ENCODE assay signal across 21 cellular contexts in the genomic region with DNA sequence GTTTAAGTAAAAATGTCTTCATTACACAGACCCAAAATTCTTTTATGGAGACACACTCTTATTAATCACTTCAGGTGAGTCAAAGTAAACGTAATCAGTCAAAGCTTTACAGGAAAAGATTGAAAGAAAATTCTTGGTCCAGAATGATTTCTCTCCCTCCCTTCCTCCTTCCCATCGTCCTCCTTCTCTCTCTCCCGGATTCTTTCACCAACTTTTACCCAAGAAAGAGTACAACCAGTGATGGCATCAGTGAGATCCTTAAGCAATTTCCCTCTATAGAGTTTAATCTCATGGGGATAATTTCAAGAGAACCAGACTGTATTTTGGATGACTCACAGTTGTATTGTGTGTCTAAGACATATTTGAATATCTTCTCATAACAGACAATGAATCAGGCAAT.
DNase-seq lines count a peak whose midpoint lies in the region; TF ChIP-seq lines count a peak whose summit lies in the region.
"Had no signal": no experiment of that assay in that cellular context is flagged by ENCODE, and none has a peak within 500 bp of the region (broad histone marks: within the 10 kb centered on the region; RNA-seq: fewer than 3 reads in every experiment).

No MANE protein-coding gene starts in this region.

- H3K36me3 ChIP-seq in A673 (ENCODE audit: insufficient read depth, low read length, poor library complexity, severe bottlenecking) (no peaks in the 10 kb centered on the region), brain microvascular endothelial cell (replicated peaks) (no peaks in the 10 kb centered on the region), left ventricle myocardium inferior (no peaks in the 10 kb centered on the region), endodermal cell (ENCODE audit: control insufficient read depth, insufficient read depth, low read length) (no peaks in the 10 kb centered on the region)
- H3K36me3 ChIP-seq: colonic mucosa, MG63, neural progenitor cell, right lobe of liver, vagina had no signal

- H3K4me3 ChIP-seq in A673 (ENCODE audit: low read depth, low read length, poor library complexity, severe bottlenecking) (no peak overlapping the region), brain microvascular endothelial cell (ENCODE audit: low read depth, low read length) (no peak overlapping the region), left ventricle myocardium inferior (no peak overlapping the region), endodermal cell (ENCODE audit: low read length) (no peak overlapping the region)
- H3K4me3 ChIP-seq: colonic mucosa, MG63, neural progenitor cell, right lobe of liver, vagina had no signal

- CTCF ChIA-PET in A673 (lab: Charles Lee): no interaction called here

- no peaks in the 10 kb centered on the region for H3K27me3 Mint-ChIP-seq in endodermal cell (ENCODE audit: insufficient read depth)

- H3K4me3 Mint-ChIP-seq in endodermal cell: no peak overlapping the region
- H3K4me3 Mint-ChIP-seq: activated naive CD8-positive, alpha-beta T cell treated with anti-CD3 and anti-CD28 coated beads for 36 hours; activated T-cell treated with anti-CD3 and anti-CD28 coated beads, Interleukin-2, amount 50 U/mL, for 4 hours; neural progenitor cell had no signal

- DNase-seq in A673 (ENCODE audit: low spot score) (peak; percentile 68), HS-27A (ENCODE audit: low read depth) (peak; percentile 29), brain microvascular endothelial cell (peak; percentile 33), hepatic stellate cell (ENCODE audit: low spot score) (peak; percentile 46), T-helper 9 cell (no peak), left ventricle myocardium inferior (no peak), NOMO-1 treated with DMSO at 0.1 percent for 48 hours (lab: John Stamatoyannopoulos, UW; ENCODE audit: unreplicated experiment) (no peak), endodermal cell (no peak)
- DNase-seq: activated CD4-positive, alpha-beta T cell treated with anti-CD3 and anti-CD28 coated beads, Interleukin-2, amount 50 U/mL, for 1 hour; activated naive CD8-positive, alpha-beta T cell treated with anti-CD3 and anti-CD28 coated beads for 36 hours; activated T-cell treated with anti-CD3 and anti-CD28 coated beads, Interleukin-2, amount 50 U/mL, for 4 hours; Caco-2; colonic mucosa; foreskin melanocyte; mesendoderm; MG63; NCI-H2081; right lobe of liver; stimulated activated naive CD4-positive, alpha-beta T cell treated with Interleukin-2 at 50 U/mL for 16 hours had no signal

- H3K36me3 Mint-ChIP-seq in endodermal cell (ENCODE audit: low read depth): no peaks in the 10 kb centered on the region
- H3K36me3 Mint-ChIP-seq: activated naive CD8-positive, alpha-beta T cell treated with anti-CD3 and anti-CD28 coated beads for 36 hours; neural progenitor cell had no signal

- no peaks in the 10 kb centered on the region for H3K9me3 ChIP-seq in A673 (ENCODE audit: low read depth, low read length, poor library complexity, severe bottlenecking)
- H3K9me3 ChIP-seq in left ventricle myocardium inferior (replicated peaks): no peaks in the 10 kb centered on the region
- H3K9me3 ChIP-seq in endodermal cell (ENCODE audit: control insufficient read depth, low read length): peaks cover 3% of the 10 kb centered on the region
- H3K9me3 ChIP-seq: Caco-2, colonic mucosa, right lobe of liver, vagina had no signal

- no peak overlapping the region for H3K9ac ChIP-seq in endodermal cell (ENCODE audit: extremely low read depth, low read length, poor library complexity, severe bottlenecking)
- H3K9ac ChIP-seq: neural progenitor cell had no signal

- H3K27ac ChIP-seq in A673 (ENCODE audit: low read depth, low read length, poor library complexity, severe bottlenecking) (no peak overlapping the region), brain microvascular endothelial cell (peak overlapping the region; percentile 66), left ventricle myocardium inferior (replicated peaks) (no peak overlapping the region), endodermal cell (ENCODE audit: low read depth, low read length) (no peak overlapping the region)
- H3K27ac ChIP-seq: colonic mucosa, neural progenitor cell, right lobe of liver, vagina had no signal

- no peak overlapping the region for H3K27ac Mint-ChIP-seq in endodermal cell
- H3K27ac Mint-ChIP-seq: activated naive CD8-positive, alpha-beta T cell treated with anti-CD3 and anti-CD28 coated beads for 36 hours; neural progenitor cell had no signal

- H3K27me3 ChIP-seq in A673 (replicated peaks; ENCODE audit: insufficient read depth, low read depth, low read length, poor library complexity) (no peaks in the 10 kb centered on the region), brain microvascular endothelial cell (replicated peaks) (no peaks in the 10 kb centered on the region), left ventricle myocardium inferior (ENCODE audit: low read depth) (no peaks in the 10 kb centered on the region), endodermal cell (ENCODE audit: control insufficient read depth, insufficient read depth, low read length, poor library complexity, severe bottlenecking) (no peaks in the 10 kb centered on the region)
- H3K27me3 ChIP-seq: colonic mucosa, MG63, neural progenitor cell, right lobe of liver, vagina had no signal

- peaks cover 2% of the 10 kb centered on the region for H3K9me3 Mint-ChIP-seq in endodermal cell

- H3K4me1 ChIP-seq in A673 (ENCODE audit: insufficient read depth, low read length, poor library complexity, severe bottlenecking) (peaks cover 14% of the 10 kb centered on the region), left ventricle myocardium inferior (no peaks in the 10 kb centered on the region), endodermal cell (ENCODE audit: control insufficient read depth, insufficient read depth, low read length) (peaks cover 3% of the 10 kb centered on the region)
- H3K4me1 ChIP-seq: Caco-2, colonic mucosa, right lobe of liver, vagina had no signal

- POLR2A ChIA-PET in A673 (lab: Charles Lee; ENCODE audit: low non-redundant PET): no interaction called here

- intact Hi-C loops in A673 (cut with micrococcal nuclease; ENCODE audit: unreplicated experiment): no loop called here
- intact Hi-C loops in left ventricle myocardium inferior (cut with micrococcal nuclease): no loop called here

- WGBS in endodermal cell (ENCODE audit: insufficient coverage in 1 of 2, insufficient read length in 1 of 2), 2 experiments: 91 to 100% methylated on average over 2 to 3 of the region's 3 CpGs

- no TSS peak for BruUV-seq in A673 (replicated peaks; lab: Mats Ljungman, UMichigan)

- in situ Hi-C loops in brain microvascular endothelial cell (cut with HindIII; ENCODE audit: low pct_ligation_motif_present, low sequenced_read_pairs): no loop called here

- TF ChIP-seq CTCF in A673 (conservative IDR thresholded peaks at IDR 0.05; ENCODE audit: low read depth, low read length) (no peak), brain microvascular endothelial cell (IDR thresholded peaks at IDR 0.05; ENCODE audit: low read depth, low read length, missing control alignments) (no peak), left ventricle myocardium inferior (IDR thresholded peaks at IDR 0.05; ENCODE audit: borderline replicate concordance) (no peak), endodermal cell (conservative IDR thresholded peaks at IDR 0.05) (no peak)

- peaks cover 7% of the 10 kb centered on the region for H3K4me1 Mint-ChIP-seq in endodermal cell
- H3K4me1 Mint-ChIP-seq: activated naive CD8-positive, alpha-beta T cell treated with anti-CD3 and anti-CD28 coated beads for 36 hours had no signal

Comparison
In these comparisons a context has a peak if more than half of its experiments do, and no peak if none do; other contexts are left out.
1. DNase-seq: peak in A673 (single experiment), HS-27A (single experiment), brain microvascular endothelial cell (single experiment) and hepatic stellate cell (single experiment); none in T-helper 9 cell (single experiment), left ventricle myocardium inferior (single experiment), NOMO-1 treated with DMSO at 0.1 percent for 48 hours (single experiment) and endodermal cell (single experiment).